33 cellular contexts compared by ENCODE assay signal in genomic region chr5:129363991-129364390, GRCh38.
"Had no signal": no experiment of that assay in that cellular context is flagged by ENCODE, and none has a peak within 500 bp of the region (broad histone marks: within the 10 kb centered on the region; RNA-seq: fewer than 3 reads in every experiment).

No MANE protein-coding gene starts in this region.

- DNase-seq: Karpas-422, Kasumi-1, KG1, MG63, MM.1S, MV-4-11, NCI-H1048, NCI-H1092, NCI-H1092 treated with DMSO at 0.1 percent for 48 hours, NCI-H1105, NCI-H1105 treated with DMSO at 0.1 percent for 48 hours, NCI-H1417, NCI-H1417 treated with DMSO at 0.1 percent for 48 hours, NCI-H1436, NCI-H1436 treated with DMSO at 0.1 percent for 48 hours, NCI-H146, NCI-H1694, NCI-H1694 treated with DMSO at 0.1 percent for 48 hours, NCI-H187, NCI-H187 treated with DMSO at 0.1 percent for 48 hours, NCI-H1930, NCI-H2029, NCI-H2029 treated with DMSO at 0.1 percent for 48 hours, NCI-H2081, NCI-H2081 treated with DMSO at 0.1 percent for 48 hours, NCI-H2107, NCI-H2171, NCI-H2171 treated with DMSO at 0.1 percent for 48 hours, NCI-H2227 treated with DMSO at 0.1 percent for 48 hours, NCI-H226, NCI-H345, NCI-H446, NCI-H446 treated with DMSO at 0.1 percent for 48 hours had no signal
